ENCODE assay signal across 23 cellular contexts in the genomic region with DNA sequence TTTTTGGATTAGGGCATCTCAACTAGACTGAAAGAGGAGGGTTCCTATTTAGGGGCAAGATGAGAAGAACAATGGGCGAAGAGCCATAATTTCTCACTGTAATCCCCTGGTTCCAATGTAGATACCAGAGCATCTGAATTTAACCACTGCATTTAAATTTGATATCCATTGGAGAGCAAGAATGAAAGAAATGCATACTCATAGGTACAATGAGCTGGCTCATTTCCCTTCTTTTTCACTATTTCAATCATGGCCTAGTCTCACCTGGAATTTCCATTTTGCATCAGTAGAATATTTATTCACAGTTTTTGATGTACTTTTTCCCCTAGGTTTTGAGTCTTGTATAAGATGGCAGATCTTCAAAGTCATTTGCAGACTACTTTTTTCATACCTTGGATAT. TPM values are rescaled to one million over a fixed set of nuclear protein-coding genes. Genes with fewer than 3 reads are reported as not detected.
DNase-seq lines count a peak whose midpoint lies in the region; ATAC-seq and TF ChIP-seq lines count a peak whose summit lies in the region.
"Had no signal": no experiment of that assay in that cellular context is flagged by ENCODE, and none has a peak within 500 bp of the region (broad histone marks: within the 10 kb centered on the region; RNA-seq: fewer than 3 reads in every experiment).

No MANE protein-coding gene starts in this region.

- peaks cover 100% of the 10 kb centered on the region for H3K79me2 ChIP-seq in OCI-LY3 (ENCODE audit: low read length)

- ATAC-seq in activated T-cell treated with anti-CD3 and anti-CD28 coated beads, Interleukin-2, amount 50 U/mL, for 72 hours (replicated peaks in 1 of 2) = peak; percentile 55

- H3K36me3 ChIP-seq in OCI-LY3 (replicated peaks; ENCODE audit: low read depth, low read length) (peaks cover 71% of the 10 kb centered on the region), suprapubic skin (no peaks in the 10 kb centered on the region)
- H3K36me3 ChIP-seq: BE2C, BLaER1 had no signal

- peaks cover 29% of the 10 kb centered on the region for H3K4me1 Mint-ChIP-seq in activated T-cell treated with anti-CD3 and anti-CD28 coated beads, Interleukin-2, amount 50 U/mL, for 72 hours (ENCODE audit: low read depth)
- peaks cover 3% of the 10 kb centered on the region for H3K4me1 Mint-ChIP-seq in endothelial cell (ENCODE audit: unreplicated experiment)
- H3K4me1 Mint-ChIP-seq: CD14-positive monocyte had no signal

- H3K4me3 Mint-ChIP-seq in activated T-cell treated with anti-CD3 and anti-CD28 coated beads, Interleukin-2, amount 50 U/mL, for 72 hours = no peak overlapping the region
- H3K4me3 Mint-ChIP-seq in endothelial cell (ENCODE audit: unreplicated experiment) = no peak overlapping the region
- H3K4me3 Mint-ChIP-seq: CD14-positive monocyte; CD4-positive, alpha-beta memory T cell; CD4-positive, CD25-positive, alpha-beta regulatory T cell; CD8-positive, alpha-beta memory T cell had no signal

- peaks cover 2 to 4% of the 10 kb centered on the region in 2 donors for H3K36me3 Mint-ChIP-seq in activated T-cell treated with anti-CD3 and anti-CD28 coated beads, Interleukin-2, amount 50 U/mL, for 72 hours (ENCODE audit: insufficient read depth in 2 of 2)
- no peaks in the 10 kb centered on the region for H3K36me3 Mint-ChIP-seq in endothelial cell (ENCODE audit: low read depth, unreplicated experiment)
- H3K36me3 Mint-ChIP-seq: CD14-positive monocyte; CD4-positive, alpha-beta memory T cell; CD4-positive, CD25-positive, alpha-beta regulatory T cell; CD8-positive, alpha-beta memory T cell had no signal

- H4K20me1 ChIP-seq in OCI-LY3 (ENCODE audit: insufficient read depth, low read length) = peaks cover 98% of the 10 kb centered on the region
- H4K20me1 ChIP-seq: BLaER1 had no signal

- H3K27ac ChIP-seq in OCI-LY3 (ENCODE audit: low read length) = peak overlapping the region; percentile 98
- peak overlapping the region; percentile 33 for H3K27ac ChIP-seq in suprapubic skin
- H3K27ac ChIP-seq: BLaER1 had no signal

- H3K4me1 ChIP-seq in OCI-LY3 (ENCODE audit: low read length) (peaks cover 88% of the 10 kb centered on the region), suprapubic skin (peaks cover 14% of the 10 kb centered on the region)
- H3K4me1 ChIP-seq: BE2C, BLaER1 had no signal

- no peak for TF ChIP-seq POLR2A in suprapubic skin (IDR thresholded peaks at IDR 0.05)

- no peak for TF ChIP-seq EP300 in suprapubic skin (IDR thresholded peaks at IDR 0.05)

- peak overlapping the region; percentile 14; the same call in 1 of the 2 replicates for H3K9ac ChIP-seq in OCI-LY3 (ENCODE audit: low read length)
- H3K9ac ChIP-seq: BLaER1 had no signal

- H3K9me3 ChIP-seq in OCI-LY3 (ENCODE audit: insufficient read depth, low read length) = no peaks in the 10 kb centered on the region
- H3K9me3 ChIP-seq in suprapubic skin = no peaks in the 10 kb centered on the region
- H3K9me3 ChIP-seq: BE2C, BLaER1 had no signal

- DNase-seq in activated T-cell treated with anti-CD3 and anti-CD28 coated beads, Interleukin-2, amount 50 U/mL, for 72 hours = no peak
- DNase-seq in activated T-cell treated with anti-CD3 and anti-CD28 coated beads, Interleukin-2, amount 50 U/mL, for 1 hour = no peak
- DNase-seq in suprapubic skin (ENCODE audit: low spot score in 2 of 2) (no peak), endothelial cell (ENCODE audit: low spot score) (no peak), Kasumi-1 (lab: John Stamatoyannopoulos, UW) (no peak)
- DNase-seq: 8988T; ACHN; BE2C; C1 segment of cervical spinal cord; CD4-positive, alpha-beta memory T cell; CD4-positive, CD25-positive, alpha-beta regulatory T cell; CD8-positive, alpha-beta memory T cell; DMS 273 treated with DMSO at 0.1 percent for 48 hours; DMS53; DMS79; DND-41; EL; GDM1 had no signal

- peaks cover 0 to 4% of the 10 kb centered on the region in 2 donors for H3K9me3 Mint-ChIP-seq in activated T-cell treated with anti-CD3 and anti-CD28 coated beads, Interleukin-2, amount 50 U/mL, for 72 hours
- H3K9me3 Mint-ChIP-seq in endothelial cell (ENCODE audit: unreplicated experiment) = no peaks in the 10 kb centered on the region

- H3K27ac Mint-ChIP-seq in activated T-cell treated with anti-CD3 and anti-CD28 coated beads, Interleukin-2, amount 50 U/mL, for 72 hours = no peak overlapping the region
- no peak overlapping the region for H3K27ac Mint-ChIP-seq in endothelial cell (ENCODE audit: unreplicated experiment)
- H3K27ac Mint-ChIP-seq: CD4-positive, alpha-beta memory T cell; CD4-positive, CD25-positive, alpha-beta regulatory T cell; CD8-positive, alpha-beta memory T cell had no signal

- H3K4me2 ChIP-seq in OCI-LY3 (ENCODE audit: low read length) = peak overlapping the region; percentile 96
- H3K4me2 ChIP-seq: BLaER1 had no signal

- 88% methylated on average over 1 of the region's 1 CpG for WGBS in suprapubic skin

- H3K27me3 ChIP-seq in OCI-LY3 (ENCODE audit: low read depth, low read length) = no peaks in the 10 kb centered on the region
- no peaks in the 10 kb centered on the region for H3K27me3 ChIP-seq in suprapubic skin
- H3K27me3 ChIP-seq: BLaER1 had no signal

- peaks cover 20% of the 10 kb centered on the region for H3K27me3 Mint-ChIP-seq in activated T-cell treated with anti-CD3 and anti-CD28 coated beads, Interleukin-2, amount 50 U/mL, for 72 hours (ENCODE audit: low read depth)
- H3K27me3 Mint-ChIP-seq in endothelial cell (ENCODE audit: unreplicated experiment) = peaks cover 1% of the 10 kb centered on the region
- H3K27me3 Mint-ChIP-seq: CD4-positive, CD25-positive, alpha-beta regulatory T cell; CD8-positive, alpha-beta memory T cell had no signal

- no peak for TF ChIP-seq CTCF in OCI-LY3 (IDR thresholded peaks at IDR 0.05; ENCODE audit: low read depth, low read length)
- TF ChIP-seq CTCF in suprapubic skin (IDR thresholded peaks at IDR 0.05) = no peak
- no peak for TF ChIP-seq CTCF in endothelial cell (IDR thresholded peaks at IDR 0.05; ENCODE audit: unreplicated experiment)

- H2AFZ ChIP-seq in OCI-LY3 (ENCODE audit: low read depth, low read length) = no peak overlapping the region

- H3K4me3 ChIP-seq in OCI-LY3 (ENCODE audit: low read length) (peak overlapping the region; percentile 43; the same call in 1 of the 2 replicates), suprapubic skin (no peak overlapping the region)
- H3K4me3 ChIP-seq: BLaER1, GM12878 had no signal

RNA-seq across cellular contexts. Expression of a gene that starts 13.8 kb away (rescaled TPM):
- total RNA-seq in activated T-cell treated with anti-CD3 and anti-CD28 coated beads, Interleukin-2, amount 50 U/mL, for 72 hours = 1 to 10 TPM in 1 of 2 donors, under 1 TPM in 1; 0.43 to 1.3 TPM
- 10 to 100 TPM in 3 of 4 donors, 1 to 10 TPM in 1; 8.5 to 30.7 (median 18.5) TPM for total RNA-seq in suprapubic skin
- 5.7 TPM for total RNA-seq in endothelial cell (ENCODE audit: unreplicated experiment)
- total RNA-seq: CD8-positive, alpha-beta memory T cell; G401 had no signal
